26 cellular contexts compared by ENCODE assay signal in the genomic region with DNA sequence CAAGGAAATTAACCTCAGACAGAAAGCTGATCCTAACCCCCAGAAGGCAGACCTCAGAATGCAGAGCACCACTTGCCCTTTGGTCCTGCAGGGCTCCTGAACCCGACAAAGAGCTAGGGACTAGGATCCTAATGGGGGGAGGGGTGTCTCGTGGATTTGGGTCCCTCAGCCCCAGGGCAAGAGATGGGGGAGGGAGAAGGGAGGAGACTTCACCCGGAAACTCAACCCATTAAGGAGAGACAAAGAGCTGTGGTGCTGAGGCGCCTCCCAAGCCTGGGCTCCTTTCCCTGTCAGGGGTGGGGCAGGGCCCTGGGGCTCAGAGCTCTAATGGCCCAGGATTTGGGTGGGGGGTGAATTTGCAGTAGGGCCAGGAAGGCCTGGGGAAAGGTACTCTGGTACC. TPM values are rescaled to one million over a fixed set of nuclear protein-coding genes. Genes with fewer than 3 reads are reported as not detected.
DNase-seq lines count a peak whose midpoint lies in the region; ATAC-seq and TF ChIP-seq lines count a peak whose summit lies in the region.
"Had no signal": no experiment of that assay in that cellular context is flagged by ENCODE, and none has a peak within 500 bp of the region (broad histone marks: within the 10 kb centered on the region; RNA-seq: fewer than 3 reads in every experiment).

No MANE protein-coding gene starts in this region.

- H2AFZ ChIP-seq in PC-3 (ENCODE audit: low read length) = no peak overlapping the region

- DNase-seq in PC-3 = no peak
- no peak for DNase-seq in epithelial cell of prostate (ENCODE audit: low read depth, low spot score)
- no peak for DNase-seq in GM10266 (ENCODE audit: extremely low spot score)
- DNase-seq in brain microvascular endothelial cell = no peak
- DNase-seq: activated CD4-positive, alpha-beta T cell treated with anti-CD3 and anti-CD28 coated beads, Interleukin-2, amount 10 ng/mL, durations not matched to agents 24 days and 14 days; activated naive CD8-positive, alpha-beta T cell treated with anti-CD3 and anti-CD28 coated beads for 36 hours; CD4-positive, alpha-beta T cell; effector memory CD4-positive, alpha-beta T cell; GDM1; NCI-H1092 treated with DMSO at 0.1 percent for 48 hours; NCI-H2081 treated with DMSO at 0.1 percent for 48 hours; NCI-H524; stimulated activated CD4-positive, alpha-beta T cell treated with anti-CD3 and anti-CD28 coated beads, Interleukin-1b, Interleukin-23, amount 100 ng/mL, for 48 hours; T-helper 2 cell; testis had no signal

- H3K36me3 ChIP-seq in PC-3 (ENCODE audit: low read depth, low read length) = no peaks in the 10 kb centered on the region
- no peaks in the 10 kb centered on the region for H3K36me3 ChIP-seq in mucosa of stomach (ENCODE audit: control insufficient read depth, insufficient read depth, low read length)
- H3K36me3 ChIP-seq in urinary bladder (ENCODE audit: insufficient read depth) = no peaks in the 10 kb centered on the region
- H3K36me3 ChIP-seq in brain microvascular endothelial cell (replicated peaks) = no peaks in the 10 kb centered on the region

- peaks cover 26% of the 10 kb centered on the region for H3K79me2 ChIP-seq in PC-3 (ENCODE audit: low read length)

- in situ Hi-C loops in brain microvascular endothelial cell (cut with HindIII; ENCODE audit: low pct_ligation_motif_present, low sequenced_read_pairs) = no loop called here

- intact Hi-C loops in PC-3 (cut with micrococcal nuclease) = no loop called here

- H3K27ac ChIP-seq in PC-3 (ENCODE audit: low read length) (no peak overlapping the region), epithelial cell of prostate (peak overlapping the region; percentile 95), urinary bladder (ENCODE audit: low read depth) (peak overlapping the region; percentile 13), brain microvascular endothelial cell (no peak overlapping the region)
- H3K27ac ChIP-seq: RWPE1, SK-N-MC, testis had no signal

- H3K27me3 ChIP-seq in PC-3 (ENCODE audit: low read length) (no peaks in the 10 kb centered on the region), mucosa of stomach (ENCODE audit: control insufficient read depth, insufficient read depth, low read length) (no peaks in the 10 kb centered on the region), brain microvascular endothelial cell (replicated peaks) (no peaks in the 10 kb centered on the region)
- H3K27me3 ChIP-seq: testis had no signal

- H3K9me3 ChIP-seq in PC-3 (ENCODE audit: low read length) (no peaks in the 10 kb centered on the region), mucosa of stomach (ENCODE audit: control insufficient read depth, low read length) (no peaks in the 10 kb centered on the region)
- H3K9me3 ChIP-seq: testis had no signal

- H3K9ac ChIP-seq in PC-3 (ENCODE audit: low read length) (no peak overlapping the region), mucosa of stomach (ENCODE audit: low read length) (peak overlapping the region; percentile 91)

- no peaks in the 10 kb centered on the region for H3K9me2 ChIP-seq in PC-3 (replicated peaks; ENCODE audit: low read length)

- no peaks in the 10 kb centered on the region for H3F3A ChIP-seq in PC-3 (ENCODE audit: low read length, unreplicated experiment)

- POLR2A ChIA-PET in PC-3 (lab: Charles Lee; ENCODE audit: unreplicated experiment) = interaction anchor here (0.6 kb wide), 1 partner anchor 65 kb away, joined by 3 read pairs; no protein-coding TSS in a partner anchor

- 65% methylated on average over 4 of the region's 4 CpGs for WGBS in urinary bladder

- H3K4me3 ChIP-seq in PC-3 (ENCODE audit: low read length) (no peak overlapping the region), mucosa of stomach (ENCODE audit: low read length) (peak overlapping the region; percentile 5), urinary bladder (ENCODE audit: low read depth, low read length) (no peak overlapping the region), brain microvascular endothelial cell (ENCODE audit: low read depth, low read length) (no peak overlapping the region)
- H3K4me3 ChIP-seq: SK-N-MC, testis had no signal

- H3K4me1 ChIP-seq in PC-3 (ENCODE audit: insufficient read depth, low read length) (peaks cover 83% of the 10 kb centered on the region), mucosa of stomach (ENCODE audit: control insufficient read depth, insufficient read depth, low read length) (peaks cover 80% of the 10 kb centered on the region), urinary bladder (ENCODE audit: insufficient read depth) (no peaks in the 10 kb centered on the region)
- H3K4me1 ChIP-seq: testis had no signal

- H4K20me1 ChIP-seq in PC-3 (ENCODE audit: low read length) = no peaks in the 10 kb centered on the region

- no peak for ATAC-seq in PC-3
- ATAC-seq in GM21717 (IDR thresholded peaks at IDR 0.05; ENCODE audit: unreplicated experiment) = no peak

- CTCF ChIA-PET in PC-3 (lab: Charles Lee) = no interaction called here

- H3K4me2 ChIP-seq in PC-3 (ENCODE audit: low read length) = peak overlapping the region; percentile 26; the same call in 1 of the 2 replicates

- no peak for TF ChIP-seq CTCF in PC-3 (conservative IDR thresholded peaks at IDR 0.05; ENCODE audit: low read depth, low read length)
- TF ChIP-seq CTCF in GM10266 (IDR thresholded peaks at IDR 0.05; ENCODE audit: control insufficient read depth, insufficient read depth, low read depth, missing control alignments) = no peak
- TF ChIP-seq CTCF in brain microvascular endothelial cell (IDR thresholded peaks at IDR 0.05; ENCODE audit: low read depth, low read length, missing control alignments) = no peak

- BruUV-seq in PC-3 (replicated peaks; lab: Mats Ljungman, UMichigan) = no TSS peak

RNA-seq across cellular contexts. Expression of a gene that starts 2.9 kb away (rescaled TPM):
- 6.8 and 7.0 TPM in 2 replicates for total RNA-seq in PC-3 (2014; rRNA removed)
- total RNA-seq in urinary bladder = 12.2 TPM
- polyA plus RNA-seq in urinary bladder = 5.0 TPM
- total RNA-seq: activated T-helper 2 cell treated with anti-CD3 and anti-CD28 coated beads, Interferon-gamma antibody, Interleukin-2, Interleukin-4, amounts not matched to agents 10 μg/mL and 5 μg/mL and 100 μg/mL, durations not matched to agents 14 hours and 24 hours and 36 hours; cerebellum; LHCN-M2; neural crest cell had no signal

RNA-seq across cellular contexts. Expression of a gene that starts 11.7 kb away (rescaled TPM):
- total RNA-seq in PC-3 (2014; rRNA removed) (3.2 and 3.3 TPM in 2 replicates), urinary bladder (1.3 TPM)
- polyA plus RNA-seq in urinary bladder = 8.4 TPM
- total RNA-seq: activated CD4-positive, alpha-beta T cell treated with anti-CD3 and anti-CD28 coated beads, Interleukin-2, amount 10 ng/mL, durations not matched to agents 24 days and 14 days; activated T-helper 2 cell treated with anti-CD3 and anti-CD28 coated beads, Interferon-gamma antibody, Interleukin-2, Interleukin-4, amounts not matched to agents 10 μg/mL and 5 μg/mL and 100 μg/mL, durations not matched to agents 14 hours and 24 hours and 36 hours had no signal

RNA-seq across cellular contexts. Expression of a gene that starts 16.8 kb away (rescaled TPM):
- total RNA-seq in PC-3 (2014; rRNA removed) (0.12 and 0.55 TPM in 2 replicates), urinary bladder (2.9 TPM)
- 5.1 TPM for polyA plus RNA-seq in urinary bladder
- total RNA-seq: fibroblast of lung, LHCN-M2, neural crest cell, progenitor cell of endocrine pancreas had no signal
- polyA plus RNA-seq: fibroblast of lung had no signal

RNA-seq across cellular contexts. Expression of a gene that starts 31.4 kb away (rescaled TPM):
- 174 and 197 TPM in 2 replicates for total RNA-seq in PC-3 (2014; rRNA removed)
- 9.8 TPM for total RNA-seq in urinary bladder
- 108 TPM for polyA plus RNA-seq in urinary bladder

RNA-seq across cellular contexts. Expression of a gene that starts 31.4 kb away (rescaled TPM):
- 18.1 and 27.0 TPM in 2 replicates for total RNA-seq in PC-3 (2014; rRNA removed)
- 18.9 TPM for total RNA-seq in urinary bladder
- polyA plus RNA-seq in urinary bladder = 49.5 TPM

Comparison
In these comparisons a context has a peak if more than half of its experiments do, and no peak if none do; other contexts are left out.
1. H3K27ac ChIP-seq: peak in epithelial cell of prostate (single experiment) and urinary bladder (single experiment); none in PC-3 (single experiment) and brain microvascular endothelial cell (single experiment).